ENCODE assay signal across 16 cellular contexts in genomic region chr7:52168085-52168484, GRCh38.
A peak's percentile ranks its signal among the peaks of the same experiment; 100 is the strongest.
DNase-seq lines count a peak whose midpoint lies in the region; ATAC-seq, FAIRE-seq and TF ChIP-seq lines count a peak whose summit lies in the region.
"Had no signal": no experiment of that assay in that cellular context is flagged by ENCODE, and none has a peak within 500 bp of the region (broad histone marks: within the 10 kb centered on the region; RNA-seq: fewer than 3 reads in every experiment).

No MANE protein-coding gene starts in this region.

- H3K9me3 ChIP-seq in A549 (no peaks in the 10 kb centered on the region), PC-3 (ENCODE audit: low read length) (no peaks in the 10 kb centered on the region), iPS DF 6.9 (ENCODE audit: control insufficient read depth, insufficient read depth, low read length) (no peaks in the 10 kb centered on the region)
- H3K9me3 ChIP-seq: upper lobe of left lung had no signal

- BruUV-seq in PC-3 (replicated peaks; lab: Mats Ljungman, UMichigan): no TSS peak

- H3K79me2 ChIP-seq in PC-3 (ENCODE audit: low read length): no peaks in the 10 kb centered on the region

- 0% methylated on average over 3 of the region's 3 CpGs for WGBS in A549 (ENCODE audit: missing lambda C conversion rate)
- WGBS in iPS DF 6.9 (ENCODE audit: insufficient coverage, insufficient read length): no CpG with 5 or more reads among the region's 3 CpGs

- H3K27me3 ChIP-seq in PC-3 (ENCODE audit: low read length): no peaks in the 10 kb centered on the region; the same call in 1 of the 2 replicates
- no peaks in the 10 kb centered on the region for H3K27me3 ChIP-seq in iPS DF 6.9 (ENCODE audit: control insufficient read depth, insufficient read depth, low read length)
- H3K27me3 ChIP-seq: upper lobe of left lung had no signal

- DNase-seq in A549 (ENCODE audit: low read depth in 1 of 2, low spot score in 1 of 2) (peak; percentile 4 to 13), H54 (ENCODE audit: insufficient read length, low spot score) (peak; percentile 13), PC-3 (no peak), iPS DF 6.9 (ENCODE audit: low read depth, low spot score) (peak; percentile 27), RWPE1 (ENCODE audit: low spot score) (no peak), retina (no peak)
- DNase-seq in activated T-cell treated with anti-CD3 and anti-CD28 coated beads, Interleukin-2, amount 50 U/mL, for 1 hour: no peak
- no peak for DNase-seq in stimulated activated effector memory CD8-positive, alpha-beta T cell treated with anti-CD3 and anti-CD28 coated beads, Interleukin-12 subunit alpha, Interleukin-12 subunit beta, amount 100 ng/mL, for 72 hours (ENCODE audit: low spot score in 2 of 2)
- DNase-seq: foreskin fibroblast, kidney, natural killer cell, NCI-H2107, upper lobe of left lung had no signal

- no peak for FAIRE-seq in A549 (lab: Jason Lieb, UNC)
- FAIRE-seq in H54 (lab: Jason Lieb, UNC): peak; percentile 23
- FAIRE-seq: kidney, RCC 7860 had no signal

- intact Hi-C loops in PC-3 (cut with micrococcal nuclease): no loop called here

- no peak for TF ChIP-seq RAD21 in A549 (conservative IDR thresholded peaks at IDR 0.05 in 1 of 2, IDR thresholded peaks at IDR 0.05 in 1 of 2)

- H3F3A ChIP-seq in PC-3 (ENCODE audit: low read length, unreplicated experiment): no peaks in the 10 kb centered on the region

- no peak overlapping the region for H3K4me3 ChIP-seq in A549
- H3K4me3 ChIP-seq in PC-3 (ENCODE audit: low read length): no peak overlapping the region
- H3K4me3 ChIP-seq in iPS DF 6.9 (ENCODE audit: low read length): no peak overlapping the region
- H3K4me3 ChIP-seq: smooth muscle cell, upper lobe of left lung had no signal

- CTCF ChIA-PET in A549 (lab: Yijun Ruan, JAX) (no interaction called here), PC-3 (lab: Charles Lee) (no interaction called here), RWPE1 (lab: Yijun Ruan, JAX) (interaction anchor here (0.5 to 0.7 kb wide), 3 partner anchors 35 to 1892 kb away, joined by 3 read pairs; no protein-coding TSS in a partner anchor)

- no peaks in the 10 kb centered on the region for H4K20me1 ChIP-seq in PC-3 (ENCODE audit: low read length)

- H3K27ac Mint-ChIP-seq in stimulated activated effector memory CD8-positive, alpha-beta T cell treated with anti-CD3 and anti-CD28 coated beads, Interleukin-12 subunit alpha, Interleukin-12 subunit beta, amount 100 ng/mL, for 72 hours: no peak overlapping the region
- H3K27ac Mint-ChIP-seq: dendritic cell treated with granulocyte-macrophage colony-stimulating factor and Interleukin-4, amounts not matched to agents 40 ng/mL and 50 ng/mL, for 4 days; natural killer cell had no signal

- no peak overlapping the region for H3K4me3 Mint-ChIP-seq in stimulated activated effector memory CD8-positive, alpha-beta T cell treated with anti-CD3 and anti-CD28 coated beads, Interleukin-12 subunit alpha, Interleukin-12 subunit beta, amount 100 ng/mL, for 72 hours
- H3K4me3 Mint-ChIP-seq: dendritic cell treated with granulocyte-macrophage colony-stimulating factor and Interleukin-4, amounts not matched to agents 40 ng/mL and 50 ng/mL, for 4 days; natural killer cell had no signal

- H3K4me1 Mint-ChIP-seq in stimulated activated effector memory CD8-positive, alpha-beta T cell treated with anti-CD3 and anti-CD28 coated beads, Interleukin-12 subunit alpha, Interleukin-12 subunit beta, amount 100 ng/mL, for 72 hours: no peaks in the 10 kb centered on the region
- H3K4me1 Mint-ChIP-seq: natural killer cell had no signal

- H3K9me2 ChIP-seq in PC-3 (replicated peaks; ENCODE audit: low read length): no peaks in the 10 kb centered on the region

- H2AFZ ChIP-seq in PC-3 (ENCODE audit: low read length): no peak overlapping the region

- no peaks in the 10 kb centered on the region for H3K4me1 ChIP-seq in A549
- no peaks in the 10 kb centered on the region for H3K4me1 ChIP-seq in PC-3 (ENCODE audit: insufficient read depth, low read length)
- peaks cover 1% of the 10 kb centered on the region; the same call in 1 of the 2 replicates for H3K4me1 ChIP-seq in iPS DF 6.9 (ENCODE audit: control insufficient read depth, insufficient read depth, low read length)
- H3K4me1 ChIP-seq: upper lobe of left lung had no signal

- no peaks in the 10 kb centered on the region for H3K36me3 ChIP-seq in PC-3 (ENCODE audit: low read depth, low read length)
- no peaks in the 10 kb centered on the region for H3K36me3 ChIP-seq in iPS DF 6.9 (ENCODE audit: control insufficient read depth, insufficient read depth, low read length)
- H3K36me3 ChIP-seq: upper lobe of left lung had no signal

- H3K4me2 ChIP-seq in A549 (no peak overlapping the region), PC-3 (ENCODE audit: low read length) (no peak overlapping the region)
- H3K4me2 ChIP-seq: smooth muscle cell had no signal

- no peak overlapping the region for H3K9ac ChIP-seq in PC-3 (ENCODE audit: low read length)

- no peak for ATAC-seq in A549
- ATAC-seq in PC-3: no peak
- ATAC-seq in stimulated activated effector memory CD8-positive, alpha-beta T cell treated with anti-CD3 and anti-CD28 coated beads, Interleukin-12 subunit alpha, Interleukin-12 subunit beta, amount 100 ng/mL, for 72 hours: no peak
- ATAC-seq: natural killer cell had no signal

- peaks cover 13% of the 10 kb centered on the region for H3K9me3 Mint-ChIP-seq in stimulated activated effector memory CD8-positive, alpha-beta T cell treated with anti-CD3 and anti-CD28 coated beads, Interleukin-12 subunit alpha, Interleukin-12 subunit beta, amount 100 ng/mL, for 72 hours

- TF ChIP-seq POLR2A in A549 (IDR thresholded peaks at IDR 0.05; ENCODE audit: low read length) (no peak), H54 (IDR thresholded peaks at IDR 0.05; ENCODE audit: low read depth, low read length) (no peak)

- TF ChIP-seq EP300 in A549 (IDR thresholded peaks at IDR 0.05): no peak

- POLR2A ChIA-PET in A549 (lab: Yijun Ruan, JAX): no interaction called here
- POLR2A ChIA-PET in PC-3 (lab: Charles Lee; ENCODE audit: unreplicated experiment): no interaction called here
- POLR2A ChIA-PET in RWPE1 (lab: Yijun Ruan, JAX; ENCODE audit: low non-redundant PET): no interaction called here

- no peaks in the 10 kb centered on the region for H3K36me3 Mint-ChIP-seq in stimulated activated effector memory CD8-positive, alpha-beta T cell treated with anti-CD3 and anti-CD28 coated beads, Interleukin-12 subunit alpha, Interleukin-12 subunit beta, amount 100 ng/mL, for 72 hours
- H3K36me3 Mint-ChIP-seq: natural killer cell had no signal

- TF ChIP-seq CTCF in A549 (IDR thresholded peaks at IDR 0.05) (no peak), PC-3 (conservative IDR thresholded peaks at IDR 0.05; ENCODE audit: low read depth, low read length) (peak; percentile 41), RWPE1 (conservative IDR thresholded peaks at IDR 0.05; ENCODE audit: low read depth) (no peak)

- no peak overlapping the region for H3K27ac ChIP-seq in A549
- H3K27ac ChIP-seq in PC-3 (ENCODE audit: low read length): no peak overlapping the region
- H3K27ac ChIP-seq in iPS DF 6.9 (ENCODE audit: low read length): no peak overlapping the region
- no peak overlapping the region for H3K27ac ChIP-seq in RWPE1
- H3K27ac ChIP-seq: upper lobe of left lung had no signal

TF ChIP-seq in A549, 52 proteins besides CTCF, POLR2A, EP300 and RAD21 (continues in another document):
- TF ChIP-seq TP53 (CRISPR knock-in tag; IDR thresholded peaks at IDR 0.05) (no peak), RARB (CRISPR knock-in tag; IDR thresholded peaks at IDR 0.05) (no peak), CBX8 (IDR thresholded peaks at IDR 0.05) (no peak), JUNB (IDR thresholded peaks at IDR 0.05) (no peak), POLR2AphosphoS2 (conservative IDR thresholded peaks at IDR 0.05; ENCODE audit: low read length) (no peak), GATA3 (IDR thresholded peaks at IDR 0.05; ENCODE audit: borderline replicate concordance) (no peak), ESRRA (IDR thresholded peaks at IDR 0.05; ENCODE audit: borderline replicate concordance, low read length) (no peak), HEYL (CRISPR knock-in tag; IDR thresholded peaks at IDR 0.05) (no peak)
- TF ChIP-seq, protein P1, sequence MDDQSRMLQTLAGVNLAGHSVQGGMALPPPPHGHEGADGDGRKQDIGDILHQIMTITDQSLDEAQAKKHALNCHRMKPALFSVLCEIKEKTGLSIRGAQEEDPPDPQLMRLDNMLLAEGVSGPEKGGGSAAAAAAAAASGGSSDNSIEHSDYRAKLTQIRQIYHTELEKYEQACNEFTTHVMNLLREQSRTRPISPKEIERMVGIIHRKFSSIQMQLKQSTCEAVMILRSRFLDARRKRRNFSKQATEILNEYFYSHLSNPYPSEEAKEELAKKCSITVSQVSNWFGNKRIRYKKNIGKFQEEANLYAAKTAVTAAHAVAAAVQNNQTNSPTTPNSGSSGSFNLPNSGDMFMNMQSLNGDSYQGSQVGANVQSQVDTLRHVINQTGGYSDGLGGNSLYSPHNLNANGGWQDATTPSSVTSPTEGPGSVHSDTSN (IDR thresholded peaks at IDR 0.05): no peak
- TF ChIP-seq, protein P2, sequence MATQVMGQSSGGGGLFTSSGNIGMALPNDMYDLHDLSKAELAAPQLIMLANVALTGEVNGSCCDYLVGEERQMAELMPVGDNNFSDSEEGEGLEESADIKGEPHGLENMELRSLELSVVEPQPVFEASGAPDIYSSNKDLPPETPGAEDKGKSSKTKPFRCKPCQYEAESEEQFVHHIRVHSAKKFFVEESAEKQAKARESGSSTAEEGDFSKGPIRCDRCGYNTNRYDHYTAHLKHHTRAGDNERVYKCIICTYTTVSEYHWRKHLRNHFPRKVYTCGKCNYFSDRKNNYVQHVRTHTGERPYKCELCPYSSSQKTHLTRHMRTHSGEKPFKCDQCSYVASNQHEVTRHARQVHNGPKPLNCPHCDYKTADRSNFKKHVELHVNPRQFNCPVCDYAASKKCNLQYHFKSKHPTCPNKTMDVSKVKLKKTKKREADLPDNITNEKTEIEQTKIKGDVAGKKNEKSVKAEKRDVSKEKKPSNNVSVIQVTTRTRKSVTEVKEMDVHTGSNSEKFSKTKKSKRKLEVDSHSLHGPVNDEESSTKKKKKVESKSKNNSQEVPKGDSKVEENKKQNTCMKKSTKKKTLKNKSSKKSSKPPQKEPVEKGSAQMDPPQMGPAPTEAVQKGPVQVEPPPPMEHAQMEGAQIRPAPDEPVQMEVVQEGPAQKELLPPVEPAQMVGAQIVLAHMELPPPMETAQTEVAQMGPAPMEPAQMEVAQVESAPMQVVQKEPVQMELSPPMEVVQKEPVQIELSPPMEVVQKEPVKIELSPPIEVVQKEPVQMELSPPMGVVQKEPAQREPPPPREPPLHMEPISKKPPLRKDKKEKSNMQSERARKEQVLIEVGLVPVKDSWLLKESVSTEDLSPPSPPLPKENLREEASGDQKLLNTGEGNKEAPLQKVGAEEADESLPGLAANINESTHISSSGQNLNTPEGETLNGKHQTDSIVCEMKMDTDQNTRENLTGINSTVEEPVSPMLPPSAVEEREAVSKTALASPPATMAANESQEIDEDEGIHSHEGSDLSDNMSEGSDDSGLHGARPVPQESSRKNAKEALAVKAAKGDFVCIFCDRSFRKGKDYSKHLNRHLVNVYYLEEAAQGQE (IDR thresholded peaks at IDR 0.05): no peak

Comparison
In these comparisons a context has a peak if more than half of its experiments do, and no peak if none do; other contexts are left out.
1. DNase-seq: peak in A549 (2 of 2), H54 (single experiment) and iPS DF 6.9 (single experiment); none in PC-3 (single experiment), activated T-cell treated with anti-CD3 and anti-CD28 coated beads, Interleukin-2, amount 50 U/mL, for 1 hour (single experiment), stimulated activated effector memory CD8-positive, alpha-beta T cell treated with anti-CD3 and anti-CD28 coated beads, Interleukin-12 subunit alpha, Interleukin-12 subunit beta, amount 100 ng/mL, for 72 hours (0 of 2), RWPE1 (single experiment) and retina (single experiment).